ENCODE assay signal across 8 cellular contexts in the genomic region with DNA sequence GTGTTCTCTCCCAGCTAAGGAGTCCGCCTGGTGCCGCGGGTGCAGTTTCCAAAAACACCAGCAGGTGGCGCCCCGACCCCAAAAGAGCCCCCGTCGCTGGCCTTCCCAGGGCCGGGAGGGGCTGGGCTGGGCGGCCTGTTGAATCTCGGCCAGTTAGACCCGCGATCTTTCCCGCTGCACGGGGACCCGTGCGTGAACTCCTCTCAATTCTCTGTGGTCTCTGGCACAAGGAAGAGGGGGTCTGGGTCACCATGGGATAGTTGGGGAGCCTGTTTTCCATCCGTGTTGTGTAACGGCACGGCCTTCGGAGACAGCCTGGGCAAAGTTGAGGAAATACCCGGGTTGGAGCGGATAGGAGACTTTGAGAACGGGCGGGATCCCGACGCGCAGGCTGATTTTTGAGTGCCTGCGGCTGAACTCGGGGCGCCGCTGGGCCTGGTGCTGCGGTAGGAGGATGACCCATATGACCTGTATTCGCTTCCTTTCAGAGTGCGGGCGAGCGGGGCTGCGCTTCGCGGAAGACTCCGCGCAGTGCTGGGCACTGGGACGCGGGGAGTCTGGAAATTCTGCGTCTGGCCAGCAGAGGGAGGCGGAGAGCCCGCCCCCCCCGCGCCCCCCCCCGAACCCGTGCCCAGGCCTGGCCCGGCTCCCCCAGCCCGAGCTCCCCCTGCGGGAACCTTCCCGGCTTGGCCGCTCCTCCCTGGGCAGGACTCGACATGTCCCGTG. TPM values are rescaled to one million over a fixed set of nuclear protein-coding genes. Genes with fewer than 3 reads are reported as not detected.
DNase-seq lines count a peak whose midpoint lies in the region; ATAC-seq and TF ChIP-seq lines count a peak whose summit lies in the region.

No MANE protein-coding gene starts in this region.

- H3K4me3 Mint-ChIP-seq in IgD-negative memory B cell (peak overlapping the region; percentile 81 to 95 (median 86)), nephron progenitor cell (peak overlapping the region; percentile 92)
- H3K4me3 Mint-ChIP-seq in stimulated activated naive CD8-positive, alpha-beta T cell treated with anti-CD3 and anti-CD28 coated beads, Interleukin-15, Interleukin-2, amounts not matched to agents 100 ng/mL and 50 ng/mL, for 24 hours, result peak overlapping the region; percentile 80

- peak; percentile 88 for TF ChIP-seq CTCF in nephron progenitor cell (IDR thresholded peaks at IDR 0.05)

- H3K27ac Mint-ChIP-seq in IgD-negative memory B cell (peak overlapping the region in 2 of 3 donors; percentile 63 to 64), nephron progenitor cell (no peak overlapping the region)
- no peak overlapping the region for H3K27ac Mint-ChIP-seq in stimulated activated naive CD8-positive, alpha-beta T cell treated with anti-CD3 and anti-CD28 coated beads, Interleukin-15, Interleukin-2, amounts not matched to agents 100 ng/mL and 50 ng/mL, for 24 hours

- peak; percentile 82 for DNase-seq in Caki2 (ENCODE audit: low read depth)
- DNase-seq in RPMI7951 (ENCODE audit: low read depth), result peak; percentile 62
- peak; percentile 75 for DNase-seq in activated effector memory CD4-positive, alpha-beta T cell treated with Interleukin-2 at 50 U/mL for 16 hours
- peak; percentile 30 for DNase-seq in fibroblast of the conjunctiva (ENCODE audit: low read depth)
- peak; percentile 97 for DNase-seq in nephron progenitor cell

- H3K9me3 Mint-ChIP-seq in IgD-negative memory B cell (no peaks in the 10 kb centered on the region), nephron progenitor cell (no peaks in the 10 kb centered on the region)
- H3K9me3 Mint-ChIP-seq in stimulated activated naive CD8-positive, alpha-beta T cell treated with anti-CD3 and anti-CD28 coated beads, Interleukin-15, Interleukin-2, amounts not matched to agents 100 ng/mL and 50 ng/mL, for 24 hours, result no peaks in the 10 kb centered on the region

- peaks cover 11% of the 10 kb centered on the region for H3K27me3 Mint-ChIP-seq in IgD-negative memory B cell
- peaks cover 83% of the 10 kb centered on the region for H3K27me3 Mint-ChIP-seq in nephron progenitor cell (ENCODE audit: low read depth, poor library complexity)
- peaks cover 22% of the 10 kb centered on the region for H3K27me3 Mint-ChIP-seq in stimulated activated naive CD8-positive, alpha-beta T cell treated with anti-CD3 and anti-CD28 coated beads, Interleukin-15, Interleukin-2, amounts not matched to agents 100 ng/mL and 50 ng/mL, for 24 hours

- in situ Hi-C loops in Caki2 (cut with HindIII; ENCODE audit: low pct_unique_long_range_greater_than_20kb, low sequenced_read_pairs), result no loop called here

- peak; percentile 48 for ATAC-seq in GM21515 (IDR thresholded peaks at IDR 0.05; ENCODE audit: unreplicated experiment)

- peaks cover 0 to 13% (median 8%) of the 10 kb centered on the region in 3 donors for H3K4me1 Mint-ChIP-seq in IgD-negative memory B cell
- H3K4me1 Mint-ChIP-seq in nephron progenitor cell, result peaks cover 20% of the 10 kb centered on the region
- no peaks in the 10 kb centered on the region for H3K4me1 Mint-ChIP-seq in stimulated activated naive CD8-positive, alpha-beta T cell treated with anti-CD3 and anti-CD28 coated beads, Interleukin-15, Interleukin-2, amounts not matched to agents 100 ng/mL and 50 ng/mL, for 24 hours (ENCODE audit: low read depth)

- peaks cover 3% of the 10 kb centered on the region for H3K36me3 Mint-ChIP-seq in IgD-negative memory B cell
- no peaks in the 10 kb centered on the region for H3K36me3 Mint-ChIP-seq in nephron progenitor cell (ENCODE audit: low read depth)
- H3K36me3 Mint-ChIP-seq in stimulated activated naive CD8-positive, alpha-beta T cell treated with anti-CD3 and anti-CD28 coated beads, Interleukin-15, Interleukin-2, amounts not matched to agents 100 ng/mL and 50 ng/mL, for 24 hours (ENCODE audit: low read depth), result no peaks in the 10 kb centered on the region

RNA-seq across cellular contexts. Expression of gene PSD2, which starts 7.9 kb away (rescaled TPM):
- not detected in 2 replicates for total RNA-seq in Caki2 (2014; rRNA removed; shearing (Covaris generic); ENCODE audit: low replicate concordance)
- not detected for polyA plus RNA-seq in IgD-negative memory B cell
- not detected in 2 replicates for total RNA-seq in RPMI7951 (2014; rRNA removed; shearing (Covaris generic))

Comparison
In these comparisons a context has a peak if more than half of its experiments do, and no peak if none do; other contexts are left out.
1. Peak in every context shown above with its lines: DNase-seq and ATAC-seq.
2. DNase-seq: peak in every context shown above with its lines; median percentile 97 in nephron progenitor cell; 82 in Caki2; 75 in activated effector memory CD4-positive, alpha-beta T cell treated with Interleukin-2 at 50 U/mL for 16 hours; 62 in RPMI7951; 30 in fibroblast of the conjunctiva.
3. H3K27ac Mint-ChIP-seq: peak in IgD-negative memory B cell (2 of 3); none in nephron progenitor cell (single experiment) and stimulated activated naive CD8-positive, alpha-beta T cell treated with anti-CD3 and anti-CD28 coated beads, Interleukin-15, Interleukin-2, amounts not matched to agents 100 ng/mL and 50 ng/mL, for 24 hours (single experiment).